Comparison of ENCODE assay signal across 1 cellular context in the genomic region with DNA sequence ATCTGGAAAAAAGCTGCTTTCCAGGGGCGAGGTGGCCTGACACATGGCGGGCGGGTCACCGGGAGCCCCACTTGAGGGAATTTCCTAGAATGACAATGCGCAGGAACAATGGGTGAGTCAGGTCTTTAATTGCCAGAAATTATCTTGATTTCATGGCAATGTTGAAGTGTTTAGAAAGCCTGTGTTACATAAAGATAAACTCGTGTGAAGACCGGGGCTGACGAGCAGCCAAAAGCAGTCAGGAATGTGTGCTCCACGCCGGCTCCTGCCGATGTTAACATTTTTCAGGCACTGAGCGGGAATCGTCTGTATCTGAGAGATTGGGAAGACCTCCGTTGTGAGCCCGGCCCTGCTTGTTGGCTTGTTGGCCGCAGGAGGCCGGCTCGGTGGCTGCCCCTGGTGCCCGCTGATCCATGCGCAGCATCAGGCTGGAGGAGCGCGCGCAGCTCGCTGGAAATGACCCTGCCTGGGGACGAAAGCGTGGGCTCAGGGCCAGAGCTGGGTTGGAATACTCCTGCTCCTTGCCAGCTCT.
TF ChIP-seq lines count a peak whose summit lies in the region.

No MANE protein-coding gene starts in this region.

TF ChIP-seq in HEK293, 187 proteins besides CTCF, POLR2A, EP300 and RAD21 (continued from another document and continues in another):
- TF ChIP-seq, protein P1, sequence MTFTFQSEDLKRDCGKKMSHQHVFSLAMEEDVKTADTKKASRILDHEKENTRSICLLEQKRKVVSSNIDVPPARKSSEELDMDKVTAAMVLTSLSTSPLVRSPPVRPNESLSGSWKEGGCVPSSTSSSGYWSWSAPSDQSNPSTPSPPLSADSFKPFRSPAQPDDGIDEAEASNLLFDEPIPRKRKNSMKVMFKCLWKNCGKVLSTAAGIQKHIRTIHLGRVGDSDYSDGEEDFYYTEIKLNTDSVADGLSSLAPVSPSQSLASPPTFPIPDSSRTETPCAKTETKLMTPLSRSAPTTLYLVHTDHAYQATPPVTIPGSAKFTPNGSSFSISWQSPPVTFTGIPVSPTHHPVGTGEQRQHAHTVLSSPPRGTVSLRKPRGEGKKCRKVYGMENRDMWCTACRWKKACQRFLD (tag by site-specific recombination; IDR thresholded peaks at IDR 0.05) = no peak
- no peak for TF ChIP-seq ZNF830 (tag by site-specific recombination; IDR thresholded peaks at IDR 0.05; ENCODE audit: low read depth)
- TF ChIP-seq WT1 (tag by site-specific recombination; IDR thresholded peaks at IDR 0.05) = peak; percentile 52; the same call in 1 of the 2 replicates
- no peak for TF ChIP-seq ZNF664 (tag by site-specific recombination; IDR thresholded peaks at IDR 0.05)
- TF ChIP-seq ZNF707 (tag by site-specific recombination; IDR thresholded peaks at IDR 0.05) = no peak
- TF ChIP-seq ZNF324 (tag by site-specific recombination; IDR thresholded peaks at IDR 0.05) = 0 out of 2 replicates have a peak, but pooled peaks have one; percentile 34
- TF ChIP-seq ZIC2 (tag by site-specific recombination; IDR thresholded peaks at IDR 0.05) = peak; percentile 51
- TF ChIP-seq, protein P2, sequence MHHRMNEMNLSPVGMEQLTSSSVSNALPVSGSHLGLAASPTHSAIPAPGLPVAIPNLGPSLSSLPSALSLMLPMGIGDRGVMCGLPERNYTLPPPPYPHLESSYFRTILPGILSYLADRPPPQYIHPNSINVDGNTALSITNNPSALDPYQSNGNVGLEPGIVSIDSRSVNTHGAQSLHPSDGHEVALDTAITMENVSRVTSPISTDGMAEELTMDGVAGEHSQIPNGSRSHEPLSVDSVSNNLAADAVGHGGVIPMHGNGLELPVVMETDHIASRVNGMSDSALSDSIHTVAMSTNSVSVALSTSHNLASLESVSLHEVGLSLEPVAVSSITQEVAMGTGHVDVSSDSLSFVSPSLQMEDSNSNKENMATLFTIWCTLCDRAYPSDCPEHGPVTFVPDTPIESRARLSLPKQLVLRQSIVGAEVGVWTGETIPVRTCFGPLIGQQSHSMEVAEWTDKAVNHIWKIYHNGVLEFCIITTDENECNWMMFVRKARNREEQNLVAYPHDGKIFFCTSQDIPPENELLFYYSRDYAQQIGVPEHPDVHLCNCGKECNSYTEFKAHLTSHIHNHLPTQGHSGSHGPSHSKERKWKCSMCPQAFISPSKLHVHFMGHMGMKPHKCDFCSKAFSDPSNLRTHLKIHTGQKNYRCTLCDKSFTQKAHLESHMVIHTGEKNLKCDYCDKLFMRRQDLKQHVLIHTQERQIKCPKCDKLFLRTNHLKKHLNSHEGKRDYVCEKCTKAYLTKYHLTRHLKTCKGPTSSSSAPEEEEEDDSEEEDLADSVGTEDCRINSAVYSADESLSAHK (tag by site-specific recombination; IDR thresholded peaks at IDR 0.05) = peak; percentile 59
- TF ChIP-seq, protein P3, sequence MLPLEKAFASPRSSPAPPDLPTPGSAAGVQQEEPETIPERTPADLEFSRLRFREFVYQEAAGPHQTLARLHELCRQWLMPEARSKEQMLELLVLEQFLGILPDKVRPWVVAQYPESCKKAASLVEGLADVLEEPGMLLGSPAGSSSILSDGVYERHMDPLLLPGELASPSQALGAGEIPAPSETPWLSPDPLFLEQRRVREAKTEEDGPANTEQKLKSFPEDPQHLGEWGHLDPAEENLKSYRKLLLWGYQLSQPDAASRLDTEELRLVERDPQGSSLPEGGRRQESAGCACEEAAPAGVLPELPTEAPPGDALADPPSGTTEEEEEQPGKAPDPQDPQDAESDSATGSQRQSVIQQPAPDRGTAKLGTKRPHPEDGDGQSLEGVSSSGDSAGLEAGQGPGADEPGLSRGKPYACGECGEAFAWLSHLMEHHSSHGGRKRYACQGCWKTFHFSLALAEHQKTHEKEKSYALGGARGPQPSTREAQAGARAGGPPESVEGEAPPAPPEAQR (tag by site-specific recombination; IDR thresholded peaks at IDR 0.05) = no peak
- TF ChIP-seq ZNF211 (tag by site-specific recombination; IDR thresholded peaks at IDR 0.05; ENCODE audit: low read depth) = no peak
- no peak for TF ChIP-seq ZNF677 (tag by site-specific recombination; IDR thresholded peaks at IDR 0.05)
- TF ChIP-seq SP7 (tag by site-specific recombination; IDR thresholded peaks at IDR 0.05) = peak; percentile 76; the same call in 1 of the 2 replicates
- TF ChIP-seq ZNF501 (tag by site-specific recombination; IDR thresholded peaks at IDR 0.05) = no peak
- no peak for TF ChIP-seq ZNF623 (tag by site-specific recombination; IDR thresholded peaks at IDR 0.05)
- TF ChIP-seq, protein P4, sequence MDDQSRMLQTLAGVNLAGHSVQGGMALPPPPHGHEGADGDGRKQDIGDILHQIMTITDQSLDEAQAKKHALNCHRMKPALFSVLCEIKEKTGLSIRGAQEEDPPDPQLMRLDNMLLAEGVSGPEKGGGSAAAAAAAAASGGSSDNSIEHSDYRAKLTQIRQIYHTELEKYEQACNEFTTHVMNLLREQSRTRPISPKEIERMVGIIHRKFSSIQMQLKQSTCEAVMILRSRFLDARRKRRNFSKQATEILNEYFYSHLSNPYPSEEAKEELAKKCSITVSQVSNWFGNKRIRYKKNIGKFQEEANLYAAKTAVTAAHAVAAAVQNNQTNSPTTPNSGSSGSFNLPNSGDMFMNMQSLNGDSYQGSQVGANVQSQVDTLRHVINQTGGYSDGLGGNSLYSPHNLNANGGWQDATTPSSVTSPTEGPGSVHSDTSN (CRISPR knock-in tag; IDR thresholded peaks at IDR 0.05) = no peak
- TF ChIP-seq FEZF1 (tag by site-specific recombination; IDR thresholded peaks at IDR 0.05) = peak; percentile 57
- 0 out of 2 replicates have a peak, but pooled peaks have one; percentile 26 for TF ChIP-seq KLF9 (tag by site-specific recombination; IDR thresholded peaks at IDR 0.05; ENCODE audit: low read depth)
- TF ChIP-seq, protein P5, sequence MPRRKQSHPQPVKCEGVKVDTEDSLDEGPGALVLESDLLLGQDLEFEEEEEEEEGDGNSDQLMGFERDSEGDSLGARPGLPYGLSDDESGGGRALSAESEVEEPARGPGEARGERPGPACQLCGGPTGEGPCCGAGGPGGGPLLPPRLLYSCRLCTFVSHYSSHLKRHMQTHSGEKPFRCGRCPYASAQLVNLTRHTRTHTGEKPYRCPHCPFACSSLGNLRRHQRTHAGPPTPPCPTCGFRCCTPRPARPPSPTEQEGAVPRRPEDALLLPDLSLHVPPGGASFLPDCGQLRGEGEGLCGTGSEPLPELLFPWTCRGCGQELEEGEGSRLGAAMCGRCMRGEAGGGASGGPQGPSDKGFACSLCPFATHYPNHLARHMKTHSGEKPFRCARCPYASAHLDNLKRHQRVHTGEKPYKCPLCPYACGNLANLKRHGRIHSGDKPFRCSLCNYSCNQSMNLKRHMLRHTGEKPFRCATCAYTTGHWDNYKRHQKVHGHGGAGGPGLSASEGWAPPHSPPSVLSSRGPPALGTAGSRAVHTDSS (tag by site-specific recombination; IDR thresholded peaks at IDR 0.05) = no peak
- TF ChIP-seq ZNF792 (tag by site-specific recombination; IDR thresholded peaks at IDR 0.05) = no peak
- TF ChIP-seq, protein P6, sequence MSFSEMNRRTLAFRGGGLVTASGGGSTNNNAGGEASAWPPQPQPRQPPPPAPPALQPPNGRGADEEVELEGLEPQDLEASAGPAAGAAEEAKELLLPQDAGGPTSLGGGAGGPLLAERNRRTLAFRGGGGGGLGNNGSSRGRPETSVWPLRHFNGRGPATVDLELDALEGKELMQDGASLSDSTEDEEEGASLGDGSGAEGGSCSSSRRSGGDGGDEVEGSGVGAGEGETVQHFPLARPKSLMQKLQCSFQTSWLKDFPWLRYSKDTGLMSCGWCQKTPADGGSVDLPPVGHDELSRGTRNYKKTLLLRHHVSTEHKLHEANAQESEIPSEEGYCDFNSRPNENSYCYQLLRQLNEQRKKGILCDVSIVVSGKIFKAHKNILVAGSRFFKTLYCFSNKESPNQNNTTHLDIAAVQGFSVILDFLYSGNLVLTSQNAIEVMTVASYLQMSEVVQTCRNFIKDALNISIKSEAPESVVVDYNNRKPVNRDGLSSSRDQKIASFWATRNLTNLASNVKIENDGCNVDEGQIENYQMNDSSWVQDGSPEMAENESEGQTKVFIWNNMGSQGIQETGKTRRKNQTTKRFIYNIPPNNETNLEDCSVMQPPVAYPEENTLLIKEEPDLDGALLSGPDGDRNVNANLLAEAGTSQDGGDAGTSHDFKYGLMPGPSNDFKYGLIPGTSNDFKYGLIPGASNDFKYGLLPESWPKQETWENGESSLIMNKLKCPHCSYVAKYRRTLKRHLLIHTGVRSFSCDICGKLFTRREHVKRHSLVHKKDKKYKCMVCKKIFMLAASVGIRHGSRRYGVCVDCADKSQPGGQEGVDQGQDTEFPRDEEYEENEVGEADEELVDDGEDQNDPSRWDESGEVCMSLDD (tag by site-specific recombination; IDR thresholded peaks at IDR 0.05) = no peak
- TF ChIP-seq ZNF426 (tag by site-specific recombination; IDR thresholded peaks at IDR 0.05) = no peak
- TF ChIP-seq ZNF843 (tag by site-specific recombination; IDR thresholded peaks at IDR 0.05) = peak; percentile 76
- no peak for TF ChIP-seq ZNF510 (tag by site-specific recombination; IDR thresholded peaks at IDR 0.05; ENCODE audit: insufficient replicate concordance)
- no peak for TF ChIP-seq RBAK (tag by site-specific recombination; IDR thresholded peaks at IDR 0.05)
- TF ChIP-seq ZNF654 (tag by site-specific recombination; IDR thresholded peaks at IDR 0.05; ENCODE audit: low read depth) = no peak
- no peak for TF ChIP-seq ZNF19 (tag by site-specific recombination; IDR thresholded peaks at IDR 0.05; ENCODE audit: low read depth)
- TF ChIP-seq, protein P7, sequence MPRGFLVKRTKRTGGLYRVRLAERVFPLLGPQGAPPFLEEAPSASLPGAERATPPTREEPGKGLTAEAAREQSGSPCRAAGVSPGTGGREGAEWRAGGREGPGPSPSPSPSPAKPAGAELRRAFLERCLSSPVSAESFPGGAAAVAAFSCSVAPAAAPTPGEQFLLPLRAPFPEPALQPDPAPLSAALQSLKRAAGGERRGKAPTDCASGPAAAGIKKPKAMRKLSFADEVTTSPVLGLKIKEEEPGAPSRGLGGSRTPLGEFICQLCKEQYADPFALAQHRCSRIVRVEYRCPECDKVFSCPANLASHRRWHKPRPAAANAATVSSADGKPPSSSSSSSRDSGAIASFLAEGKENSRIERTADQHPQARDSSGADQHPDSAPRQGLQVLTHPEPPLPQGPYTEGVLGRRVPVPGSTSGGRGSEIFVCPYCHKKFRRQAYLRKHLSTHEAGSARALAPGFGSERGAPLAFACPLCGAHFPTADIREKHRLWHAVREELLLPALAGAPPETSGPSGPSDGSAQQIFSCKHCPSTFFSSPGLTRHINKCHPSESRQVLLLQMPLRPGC (tag by site-specific recombination; IDR thresholded peaks at IDR 0.05) = 0 out of 2 replicates have a peak, but pooled peaks have one; percentile 58
- no peak for TF ChIP-seq ZNF354C (tag by site-specific recombination; IDR thresholded peaks at IDR 0.05; ENCODE audit: borderline replicate concordance, low read depth)
- TF ChIP-seq ZNF558 (tag by site-specific recombination; IDR thresholded peaks at IDR 0.05) = no peak
- TF ChIP-seq, protein P8, sequence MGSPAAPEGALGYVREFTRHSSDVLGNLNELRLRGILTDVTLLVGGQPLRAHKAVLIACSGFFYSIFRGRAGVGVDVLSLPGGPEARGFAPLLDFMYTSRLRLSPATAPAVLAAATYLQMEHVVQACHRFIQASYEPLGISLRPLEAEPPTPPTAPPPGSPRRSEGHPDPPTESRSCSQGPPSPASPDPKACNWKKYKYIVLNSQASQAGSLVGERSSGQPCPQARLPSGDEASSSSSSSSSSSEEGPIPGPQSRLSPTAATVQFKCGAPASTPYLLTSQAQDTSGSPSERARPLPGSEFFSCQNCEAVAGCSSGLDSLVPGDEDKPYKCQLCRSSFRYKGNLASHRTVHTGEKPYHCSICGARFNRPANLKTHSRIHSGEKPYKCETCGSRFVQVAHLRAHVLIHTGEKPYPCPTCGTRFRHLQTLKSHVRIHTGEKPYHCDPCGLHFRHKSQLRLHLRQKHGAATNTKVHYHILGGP (tag by site-specific recombination; IDR thresholded peaks at IDR 0.05) = peak; percentile 83
- no peak for TF ChIP-seq ZNF473 (tag by site-specific recombination; IDR thresholded peaks at IDR 0.05)
- TF ChIP-seq IKZF3 (tag by site-specific recombination; IDR thresholded peaks at IDR 0.05) = peak; percentile 50
- TF ChIP-seq, protein P9, sequence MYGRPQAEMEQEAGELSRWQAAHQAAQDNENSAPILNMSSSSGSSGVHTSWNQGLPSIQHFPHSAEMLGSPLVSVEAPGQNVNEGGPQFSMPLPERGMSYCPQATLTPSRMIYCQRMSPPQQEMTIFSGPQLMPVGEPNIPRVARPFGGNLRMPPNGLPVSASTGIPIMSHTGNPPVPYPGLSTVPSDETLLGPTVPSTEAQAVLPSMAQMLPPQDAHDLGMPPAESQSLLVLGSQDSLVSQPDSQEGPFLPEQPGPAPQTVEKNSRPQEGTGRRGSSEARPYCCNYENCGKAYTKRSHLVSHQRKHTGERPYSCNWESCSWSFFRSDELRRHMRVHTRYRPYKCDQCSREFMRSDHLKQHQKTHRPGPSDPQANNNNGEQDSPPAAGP (tag by site-specific recombination; IDR thresholded peaks at IDR 0.05) = peak; percentile 94
- no peak for TF ChIP-seq ZNF112 (tag by site-specific recombination; IDR thresholded peaks at IDR 0.05)
- TF ChIP-seq ZSCAN16 (tag by site-specific recombination; IDR thresholded peaks at IDR 0.05) = peak; percentile 86
- TF ChIP-seq, protein P10, sequence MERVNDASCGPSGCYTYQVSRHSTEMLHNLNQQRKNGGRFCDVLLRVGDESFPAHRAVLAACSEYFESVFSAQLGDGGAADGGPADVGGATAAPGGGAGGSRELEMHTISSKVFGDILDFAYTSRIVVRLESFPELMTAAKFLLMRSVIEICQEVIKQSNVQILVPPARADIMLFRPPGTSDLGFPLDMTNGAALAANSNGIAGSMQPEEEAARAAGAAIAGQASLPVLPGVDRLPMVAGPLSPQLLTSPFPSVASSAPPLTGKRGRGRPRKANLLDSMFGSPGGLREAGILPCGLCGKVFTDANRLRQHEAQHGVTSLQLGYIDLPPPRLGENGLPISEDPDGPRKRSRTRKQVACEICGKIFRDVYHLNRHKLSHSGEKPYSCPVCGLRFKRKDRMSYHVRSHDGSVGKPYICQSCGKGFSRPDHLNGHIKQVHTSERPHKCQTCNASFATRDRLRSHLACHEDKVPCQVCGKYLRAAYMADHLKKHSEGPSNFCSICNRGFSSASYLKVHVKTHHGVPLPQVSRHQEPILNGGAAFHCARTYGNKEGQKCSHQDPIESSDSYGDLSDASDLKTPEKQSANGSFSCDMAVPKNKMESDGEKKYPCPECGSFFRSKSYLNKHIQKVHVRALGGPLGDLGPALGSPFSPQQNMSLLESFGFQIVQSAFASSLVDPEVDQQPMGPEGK (tag by site-specific recombination; IDR thresholded peaks at IDR 0.05) = 0 out of 2 replicates have a peak, but pooled peaks have one; percentile 13
- TF ChIP-seq ZNF292 (tag by site-specific recombination; IDR thresholded peaks at IDR 0.05; ENCODE audit: borderline replicate concordance, low read depth) = no peak
- no peak for TF ChIP-seq ZNF175 (tag by site-specific recombination; IDR thresholded peaks at IDR 0.05)
- peak; percentile 55; the same call in 1 of the 2 replicates for TF ChIP-seq ZNF629 (tag by site-specific recombination; IDR thresholded peaks at IDR 0.05)
- no peak for TF ChIP-seq KLF7 (tag by site-specific recombination; IDR thresholded peaks at IDR 0.05; ENCODE audit: borderline replicate concordance)
- no peak for TF ChIP-seq ZNF555 (tag by site-specific recombination; conservative IDR thresholded peaks at IDR 0.05)
- no peak for TF ChIP-seq ZNF561 (tag by site-specific recombination; IDR thresholded peaks at IDR 0.05; ENCODE audit: borderline replicate concordance)
- peak; percentile 87 for TF ChIP-seq KLF1 (tag by site-specific recombination; IDR thresholded peaks at IDR 0.05)
- TF ChIP-seq MZF1 (tag by site-specific recombination; IDR thresholded peaks at IDR 0.05; ENCODE audit: borderline replicate concordance) = no peak
- TF ChIP-seq ZBTB17 (tag by site-specific recombination; IDR thresholded peaks at IDR 0.05) = no peak
